In the genomic region with DNA sequence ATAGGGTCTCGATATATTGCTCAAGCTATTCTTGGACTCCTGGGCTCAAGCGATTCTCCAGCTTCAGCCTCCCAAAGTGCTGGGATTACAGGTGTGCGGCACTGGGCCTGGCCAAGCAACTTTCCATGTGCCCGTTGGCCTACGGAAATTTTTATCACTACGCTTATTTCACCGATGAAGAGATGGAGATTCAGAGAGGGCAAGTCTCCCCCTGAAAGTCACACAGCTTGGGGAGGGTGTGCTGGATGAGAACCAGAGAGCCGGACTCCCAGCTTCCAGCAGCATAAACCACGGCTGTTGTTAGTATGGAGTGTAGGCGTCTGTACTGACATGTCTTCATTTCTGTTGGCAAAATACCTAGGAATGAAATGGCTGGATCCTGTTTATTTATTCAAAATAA, we compare ENCODE assay signal across 33 cellular contexts. TPM values are rescaled to one million over a fixed set of nuclear protein-coding genes. Genes with fewer than 3 reads are reported as not detected.
"Had no signal": no experiment of that assay in that cellular context is flagged by ENCODE, and none has a peak within 500 bp of the region (broad histone marks: within the 10 kb centered on the region; RNA-seq: fewer than 3 reads in every experiment).

No MANE protein-coding gene starts in this region.

- H3K4me1 ChIP-seq: adrenal gland had no signal

- H3K36me3 ChIP-seq: adrenal gland, cardiac muscle cell had no signal

- ATAC-seq: activated CD8-positive, alpha-beta T cell treated with anti-CD3 and anti-CD28 coated beads for 36 hours; activated naive CD4-positive, alpha-beta T cell treated with anti-CD3 and anti-CD28 coated beads, Interleukin-2, amount 50 U/mL, for 72 hours; activated T-cell treated with anti-CD3 and anti-CD28 coated beads, Interleukin-2, amount 50 U/mL, for 4 hours; activated T-cell treated with anti-CD3 and anti-CD28 coated beads, Interleukin-2, amount 50 U/mL, for 72 hours; activated T-helper 17 cell treated with anti-CD3 and anti-CD28 coated beads, Interleukin-2, amount 50 U/mL, for 72 hours had no signal

- H3K4me3 ChIP-seq: adrenal gland, cardiac muscle cell had no signal

- H3K27ac ChIP-seq: adrenal gland, cardiac muscle cell, VCaP had no signal

- DNase-seq: activated B cell treated with CpG ODN at 0.5 μM for 24 hours; activated CD4-positive, alpha-beta memory T cell treated with anti-CD3 and anti-CD28 coated beads for 36 hours; activated CD4-positive, alpha-beta T cell treated with anti-CD3 and anti-CD28 coated beads for 4 hours; activated CD4-positive, alpha-beta T cell treated with anti-CD3 and anti-CD28 coated beads, Interleukin-2, amount 10 ng/mL, durations not matched to agents 24 days and 14 days; activated CD4-positive, alpha-beta T cell treated with anti-CD3 and anti-CD28 coated beads, Interleukin-2, amount 50 U/mL, for 1 hour; activated CD4-positive, alpha-beta T cell treated with anti-CD3 and anti-CD28 coated beads, Interleukin-2, amount 50 U/mL, for 4 hours; activated CD4-positive, CD25-positive, alpha-beta regulatory T cell treated with anti-CD3 and anti-CD28 coated beads, Interleukin-2, amount 50 U/mL, for 72 hours; activated CD8-positive, alpha-beta memory T cell treated with anti-CD3 and anti-CD28 coated beads, Interleukin-2, amount 50 U/mL, for 4 hours; activated CD8-positive, alpha-beta T cell treated with anti-CD3 and anti-CD28 coated beads for 36 hours; activated effector memory CD4-positive, alpha-beta T cell treated with anti-CD3 and anti-CD28 coated beads, Interleukin-2, amount 50 U/mL, for 16 hours; activated gamma-delta T cell treated with Interleukin-2 at 50 U/mL for 16 hours; activated naive CD4-positive, alpha-beta T cell; activated naive CD4-positive, alpha-beta T cell treated with anti-CD3 and anti-CD28 coated beads for 36 hours; activated naive CD4-positive, alpha-beta T cell treated with anti-CD3 and anti-CD28 coated beads, Interleukin-2, amount 50 U/mL, for 16 hours; activated naive CD8-positive, alpha-beta T cell treated with anti-CD3 and anti-CD28 coated beads for 36 hours; activated T-cell treated with anti-CD3 and anti-CD28 coated beads for 4 hours; activated T-cell treated with anti-CD3 and anti-CD28 coated beads, Interleukin-2, amount 50 U/mL, for 1 hour; activated T-cell treated with anti-CD3 and anti-CD28 coated beads, Interleukin-2, amount 50 U/mL, for 4 hours; activated T-cell treated with anti-CD3 and anti-CD28 coated beads, Interleukin-2, amount 50 U/mL, for 72 hours; adrenal gland; amniotic stem cell; aorta; caudate nucleus; cerebellar nuclear complex; T-helper 2 cell; T-helper 9 cell had no signal

- H3K9me3 ChIP-seq: adrenal gland had no signal

- H3K27me3 ChIP-seq: adrenal gland, cardiac muscle cell had no signal

- FAIRE-seq: bronchial epithelial cell, TTC549 had no signal

RNA-seq across cellular contexts. Expression of a gene that starts 53.5 kb away (rescaled TPM):
- total RNA-seq: chondrocyte had no signal
- polyA plus RNA-seq: cardiac muscle cell had no signal
